Comparison of ENCODE assay signal across 1 cellular context in the genomic region with DNA sequence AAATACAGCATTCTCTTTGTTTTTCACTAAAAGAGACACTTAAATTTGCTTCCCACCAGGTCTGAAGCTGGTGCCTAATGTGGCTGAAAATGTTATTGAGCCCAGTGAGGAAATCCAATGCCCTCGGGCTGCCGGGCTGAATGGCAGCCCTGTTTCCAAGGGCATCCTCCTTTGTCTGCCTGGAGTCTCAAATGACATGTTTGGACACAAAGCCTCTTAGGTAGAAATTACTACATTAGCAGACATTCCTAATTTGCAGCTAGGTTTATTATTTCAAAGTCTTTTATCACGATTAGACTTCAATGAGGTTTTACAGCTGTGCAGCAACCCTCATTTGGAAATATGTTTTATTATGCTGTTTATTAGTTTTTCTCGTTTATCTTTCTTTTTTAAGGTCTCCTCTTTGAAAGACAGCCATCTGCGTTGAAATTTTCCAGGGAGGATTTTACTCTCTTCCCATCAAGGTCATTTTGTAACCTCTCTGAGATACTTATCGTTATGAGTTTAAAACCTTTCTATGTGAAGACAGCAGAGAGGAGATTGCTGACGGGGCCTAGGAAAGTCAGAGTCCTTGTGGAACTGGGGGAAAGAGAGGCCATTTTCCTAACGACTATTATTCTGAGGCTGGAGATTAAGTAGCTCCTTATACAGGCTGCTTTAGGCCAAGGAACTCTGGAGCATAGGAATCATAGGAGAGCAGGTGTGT.
TF ChIP-seq lines count a peak whose summit lies in the region.

No MANE protein-coding gene starts in this region.

TF ChIP-seq in WTC11, 78 proteins besides CTCF, POLR2A, EP300 and RAD21 (continued from another document):
- TF ChIP-seq FOXJ3 (CRISPR knock-in tag; IDR thresholded peaks at IDR 0.05; ENCODE audit: borderline replicate concordance): no peak
- TF ChIP-seq SMAD3 (CRISPR knock-in tag; IDR thresholded peaks at IDR 0.05; ENCODE audit: borderline replicate concordance): no peak
- TF ChIP-seq, protein P1, sequence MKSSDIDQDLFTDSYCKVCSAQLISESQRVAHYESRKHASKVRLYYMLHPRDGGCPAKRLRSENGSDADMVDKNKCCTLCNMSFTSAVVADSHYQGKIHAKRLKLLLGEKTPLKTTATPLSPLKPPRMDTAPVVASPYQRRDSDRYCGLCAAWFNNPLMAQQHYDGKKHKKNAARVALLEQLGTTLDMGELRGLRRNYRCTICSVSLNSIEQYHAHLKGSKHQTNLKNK (CRISPR knock-in tag; IDR thresholded peaks at IDR 0.05): no peak
- no peak for TF ChIP-seq TEAD1 (CRISPR knock-in tag; IDR thresholded peaks at IDR 0.05)
